24 cellular contexts compared by ENCODE assay signal in the genomic region with DNA sequence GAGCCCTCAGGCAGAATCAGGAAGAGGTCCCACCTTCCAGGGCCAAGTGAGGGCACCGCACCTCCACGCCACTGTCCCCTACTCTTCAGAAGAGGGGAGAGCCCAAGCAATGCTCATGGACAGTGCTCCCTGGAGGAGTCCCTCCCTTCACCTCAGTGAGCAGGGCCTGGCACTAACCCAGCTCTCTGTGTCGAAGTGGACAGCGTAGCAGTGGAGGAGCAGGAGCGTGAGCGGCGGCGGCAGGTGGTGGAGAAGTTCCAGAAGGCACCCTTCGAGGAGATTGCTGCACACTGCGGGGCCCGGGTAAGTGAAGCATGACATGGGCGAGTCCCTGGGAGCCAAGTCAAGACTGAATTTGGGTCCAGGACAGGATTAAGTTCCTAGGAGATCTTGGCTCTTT. TPM values are rescaled to one million over a fixed set of nuclear protein-coding genes. Genes with fewer than 3 reads are reported as not detected.
"Had no signal": no experiment of that assay in that cellular context is flagged by ENCODE, and none has a peak within 500 bp of the region (broad histone marks: within the 10 kb centered on the region; RNA-seq: fewer than 3 reads in every experiment).

No MANE protein-coding gene starts in this region.

- H3K27me3 ChIP-seq: heart right ventricle, left lung, suprapubic skin, tibial artery, upper lobe of left lung, vagina had no signal

- ATAC-seq: esophagus mucosa; left lung; right cardiac atrium; stimulated activated effector memory CD8-positive, alpha-beta T cell treated with anti-CD3 and anti-CD28 coated beads, Interleukin-12 subunit alpha, Interleukin-12 subunit beta, amount 100 ng/mL, for 72 hours; stimulated activated naive CD8-positive, alpha-beta T cell treated with anti-CD3 and anti-CD28 coated beads, Interleukin-15, Interleukin-2, amounts not matched to agents 100 U/mL and 50 U/mL, for 24 hours had no signal

- H3K9me3 Mint-ChIP-seq: naive B cell; stimulated activated effector memory CD8-positive, alpha-beta T cell treated with anti-CD3 and anti-CD28 coated beads, Interleukin-12 subunit alpha, Interleukin-12 subunit beta, amount 100 ng/mL, for 72 hours had no signal

- FAIRE-seq: endometrium, frontal cortex had no signal

- H3K4me2 ChIP-seq: smooth muscle cell had no signal

- H3K27me3 Mint-ChIP-seq: naive B cell had no signal

- H3K36me3 ChIP-seq: left lung, suprapubic skin, tibial artery, upper lobe of left lung, vagina had no signal

- H3K27ac Mint-ChIP-seq: stimulated activated effector memory CD8-positive, alpha-beta T cell treated with anti-CD3 and anti-CD28 coated beads, Interleukin-12 subunit alpha, Interleukin-12 subunit beta, amount 100 ng/mL, for 72 hours had no signal

- H3K4me1 ChIP-seq: heart right ventricle, left lung, suprapubic skin, tibial artery, upper lobe of left lung, vagina had no signal

- H3K9me3 ChIP-seq: heart right ventricle, left lung, suprapubic skin, tibial artery, upper lobe of left lung, vagina had no signal

- DNase-seq: effector memory CD4-positive, alpha-beta T cell; heart right ventricle; islet precursor cell; left lung; mesenchymal stem cell; midbrain; naive B cell; right cardiac atrium; stimulated activated CD4-positive, alpha-beta T cell treated with anti-CD3 and anti-CD28 coated beads, Interleukin-4, amount 100 ng/mL, for 1 hour; stimulated activated CD8-positive, alpha-beta memory T cell treated with anti-CD3 and anti-CD28 coated beads, Interleukin-4, amount 100 ng/mL, for 48 hours; stimulated activated naive CD8-positive, alpha-beta T cell treated with anti-CD3 and anti-CD28 coated beads, Interleukin-15, Interleukin-2, amounts not matched to agents 100 U/mL and 50 U/mL, for 24 hours; tibial artery had no signal

- H3K36me3 Mint-ChIP-seq: naive B cell; stimulated activated effector memory CD8-positive, alpha-beta T cell treated with anti-CD3 and anti-CD28 coated beads, Interleukin-12 subunit alpha, Interleukin-12 subunit beta, amount 100 ng/mL, for 72 hours had no signal

- H3K4me3 ChIP-seq: heart right ventricle, left lung, lung, smooth muscle cell, suprapubic skin, tibial artery, upper lobe of left lung, vagina had no signal

- H3K27ac ChIP-seq: heart right ventricle, left lung, suprapubic skin, tibial artery, upper lobe of left lung, vagina had no signal

- H3K4me3 Mint-ChIP-seq: naive B cell; stimulated activated effector memory CD8-positive, alpha-beta T cell treated with anti-CD3 and anti-CD28 coated beads, Interleukin-12 subunit alpha, Interleukin-12 subunit beta, amount 100 ng/mL, for 72 hours had no signal

RNA-seq across cellular contexts. Expression of a gene that starts 16.7 kb away (rescaled TPM):
- total RNA-seq: osteocyte, smooth muscle cell had no signal
- polyA plus RNA-seq: fibroblast of lung, neural cell, smooth muscle cell had no signal
